In genomic region chr13:43805071-43805468, GRCh38 we compare ENCODE assay signal across 8 cellular contexts.
DNase-seq lines count a peak whose midpoint lies in the region; ATAC-seq, FAIRE-seq and TF ChIP-seq lines count a peak whose summit lies in the region.

No MANE protein-coding gene starts in this region.

- H3K4me3 ChIP-seq in fibroblast of pulmonary artery (replicated peaks; ENCODE audit: low read depth, low read length): peak overlapping the region; percentile 1

- FAIRE-seq in RCC 7860 (lab: Jason Lieb, UNC): peak; percentile 81

- no peak for ATAC-seq in HG03521 (IDR thresholded peaks at IDR 0.05; ENCODE audit: unreplicated experiment)
- no peak for ATAC-seq in HG02884 (IDR thresholded peaks at IDR 0.05; ENCODE audit: unreplicated experiment)

- peak; percentile 1 for DNase-seq in SIG-M5 treated with dmso at 0.1 percent for 504 hours (lab: John Stamatoyannopoulos, UW; ENCODE audit: unreplicated experiment)
- DNase-seq in SIG-M5 (lab: John Stamatoyannopoulos, UW): no peak
- DNase-seq in RCC 7860 (ENCODE audit: low spot score): peak; percentile 88
- DNase-seq in fibroblast of pulmonary artery (ENCODE audit: low read depth): peak; percentile 73
- DNase-seq in smooth muscle cell of the brain vasculature (ENCODE audit: low read depth, low spot score): peak; percentile 80
- no peak for DNase-seq in ecto neural progenitor cell (ENCODE audit: low spot score)

- no peak for TF ChIP-seq CTCF in fibroblast of pulmonary artery (IDR thresholded peaks at IDR 0.05; ENCODE audit: low read length, missing control alignments)

Comparison
In these comparisons a context has a peak if more than half of its experiments do, and no peak if none do; other contexts are left out.
1. DNase-seq: peak in SIG-M5 treated with dmso at 0.1 percent for 504 hours (single experiment), RCC 7860 (single experiment), fibroblast of pulmonary artery (single experiment) and smooth muscle cell of the brain vasculature (single experiment); none in SIG-M5 (single experiment) and ecto neural progenitor cell (single experiment).